Comparison of ENCODE assay signal across 22 cellular contexts in the genomic region with DNA sequence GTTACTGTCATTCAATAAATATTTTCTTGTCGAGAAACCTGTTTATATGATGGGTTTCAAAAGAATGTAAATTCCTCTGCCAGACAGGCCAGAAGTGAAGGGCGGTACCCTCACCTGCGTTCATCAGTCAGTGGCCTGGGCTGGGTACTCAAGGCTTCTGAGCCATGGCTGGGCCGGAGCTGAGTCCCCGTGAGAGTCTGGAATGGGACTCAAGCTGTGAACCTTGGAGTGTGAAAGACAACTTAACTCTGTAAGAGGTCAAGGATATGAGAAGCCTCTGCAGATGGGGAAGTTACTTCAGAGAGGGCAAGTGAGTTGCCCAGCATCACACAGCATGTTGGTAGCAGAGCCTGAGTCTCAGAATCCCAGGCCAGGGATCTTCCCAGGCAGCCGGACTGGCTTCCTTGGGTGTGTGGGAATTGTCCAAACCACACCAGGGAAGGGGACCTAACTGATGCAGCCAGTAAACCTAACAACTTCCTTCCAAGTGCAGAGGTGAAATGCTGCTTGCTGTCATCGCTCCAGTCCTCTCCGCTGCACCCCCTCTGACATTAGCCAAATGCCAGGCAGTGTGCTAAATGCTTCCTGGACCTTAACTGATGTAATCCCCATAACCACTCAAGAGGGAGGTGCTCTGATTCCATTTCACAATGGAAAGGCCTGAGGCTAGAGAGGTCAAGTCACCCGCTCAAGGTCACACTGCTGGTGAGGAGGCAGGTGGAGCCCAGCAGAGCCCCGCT. TPM values are rescaled to one million over a fixed set of nuclear protein-coding genes. Genes with fewer than 3 reads are reported as not detected.
DNase-seq lines count a peak whose midpoint lies in the region; ATAC-seq and TF ChIP-seq lines count a peak whose summit lies in the region.
"Had no signal": no experiment of that assay in that cellular context is flagged by ENCODE, and none has a peak within 500 bp of the region (broad histone marks: within the 10 kb centered on the region; RNA-seq: fewer than 3 reads in every experiment).

No MANE protein-coding gene starts in this region.

- H3K4ac ChIP-seq in neuronal stem cell (ENCODE audit: low read length), result no peak overlapping the region

- H3K27me3 ChIP-seq in SK-N-SH (ENCODE audit: insufficient read depth), result no peaks in the 10 kb centered on the region
- peaks cover 23% of the 10 kb centered on the region for H3K27me3 ChIP-seq in RWPE2 (ENCODE audit: insufficient read depth, poor library complexity, severe bottlenecking)
- peaks cover 0 to 11% (median 3%) of the 10 kb centered on the region in 3 experiments for H3K27me3 ChIP-seq in neuronal stem cell (ENCODE audit: control insufficient read depth in 3 of 3, insufficient read depth in 3 of 3, low read depth in 1 of 3, low read length in 3 of 3)

- H3K79me1 ChIP-seq in neuronal stem cell (ENCODE audit: low read depth, low read length), result no peaks in the 10 kb centered on the region

- H4K20me1 ChIP-seq in SK-N-SH (ENCODE audit: insufficient read depth), result no peaks in the 10 kb centered on the region

- H3K4me1 ChIP-seq in SK-N-SH (ENCODE audit: control insufficient read depth in 1 of 2, insufficient read depth in 2 of 2, low read depth in 1 of 2, low read length in 1 of 2) (peaks cover 0 to 52% of the 10 kb centered on the region in 2 experiments; a peak in 2 of 4 replicates), RWPE2 (ENCODE audit: insufficient read depth, poor library complexity, severe bottlenecking) (no peaks in the 10 kb centered on the region), neuronal stem cell (ENCODE audit: control insufficient read depth in 2 of 2, insufficient read depth in 1 of 2, low read depth in 1 of 2, low read length in 2 of 2) (peaks cover 0 to 19% of the 10 kb centered on the region in 2 donors)
- H3K4me1 ChIP-seq: prostate gland had no signal

- no peak overlapping the region for H4K8ac ChIP-seq in neuronal stem cell (ENCODE audit: low read depth, low read length)

- H3K79me2 ChIP-seq in SK-N-SH (ENCODE audit: insufficient read depth), result no peaks in the 10 kb centered on the region

- TF ChIP-seq CTCF in SK-N-SH (IDR thresholded peaks at IDR 0.05) (no peak), RWPE2 (IDR thresholded peaks at IDR 0.05; ENCODE audit: poor library complexity, severe bottlenecking) (no peak)

- in situ Hi-C loops in G401 (cut with HindIII; ENCODE audit: low sequenced_read_pairs), result loop anchor here (25.0 kb wide), 1 partner anchor 154 kb away; no protein-coding TSS in a partner anchor

- no peak overlapping the region for H3K4me3 Mint-ChIP-seq in stimulated activated naive CD8-positive, alpha-beta T cell treated with anti-CD3 and anti-CD28 coated beads, Interleukin-15, amount 100 ng/mL, for 72 hours
- H3K4me3 Mint-ChIP-seq: activated CD4-positive, alpha-beta memory T cell treated with anti-CD3 and anti-CD28 coated beads for 36 hours; activated naive CD4-positive, alpha-beta T cell treated with anti-CD3 and anti-CD28 coated beads, Interleukin-2, amount 50 U/mL, for 24 hours; activated T-helper 17 cell treated with anti-CD3 and anti-CD28 coated beads, Interleukin-2, amount 50 U/mL, for 72 hours had no signal

- H3K9me3 ChIP-seq in SK-N-SH (no peaks in the 10 kb centered on the region), RWPE2 (ENCODE audit: severe bottlenecking) (no peaks in the 10 kb centered on the region), neuronal stem cell (replicated peaks in 1 of 2; ENCODE audit: control insufficient read depth in 2 of 2, insufficient read depth in 1 of 2, low read depth in 1 of 2, low read length in 2 of 2) (peaks cover 0 to 1% of the 10 kb centered on the region in 2 donors)
- H3K9me3 ChIP-seq: Caco-2, prostate gland had no signal

- POLR2A ChIA-PET in SK-N-SH (lab: Yijun Ruan, JAX), result no interaction called here

- ATAC-seq in SK-N-SH treated with all-trans-retinoic acid at 6 μM for 48 hours (no peak), RWPE2 (ENCODE audit: low read depth) (peak; percentile 34; the same call in 1 of the 3 replicates)
- ATAC-seq in stimulated activated naive CD8-positive, alpha-beta T cell treated with anti-CD3 and anti-CD28 coated beads, Interleukin-15, amount 100 ng/mL, for 72 hours, result no peak
- ATAC-seq: activated CD4-positive, CD25-positive, alpha-beta regulatory T cell treated with anti-CD3 and anti-CD28 coated beads, Interleukin-2, amount 50 U/mL, for 24 hours; activated T-helper 17 cell treated with anti-CD3 and anti-CD28 coated beads, Interleukin-2, amount 50 U/mL, for 72 hours had no signal

- no peaks in the 10 kb centered on the region for H3K9me2 ChIP-seq in SK-N-SH

- H3K4me1 Mint-ChIP-seq in stimulated activated naive CD8-positive, alpha-beta T cell treated with anti-CD3 and anti-CD28 coated beads, Interleukin-15, amount 100 ng/mL, for 72 hours, result peaks cover 7% of the 10 kb centered on the region

- H3K23ac ChIP-seq in neuronal stem cell (ENCODE audit: low read depth, low read length, poor library complexity), result no peak overlapping the region

- H3K4me2 ChIP-seq in SK-N-SH, result no peak overlapping the region
- no peak overlapping the region for H3K4me2 ChIP-seq in neuronal stem cell (ENCODE audit: insufficient read depth, low read length, poor library complexity, severe bottlenecking)

- WGBS in SK-N-SH (ENCODE audit: low lambda C conversion rate), result 25% methylated on average over 4 of the region's 10 CpGs
- WGBS in neuronal stem cell (ENCODE audit: extremely low coverage in 2 of 2, insufficient read length in 2 of 2, insufficient replicate concordance in 1 of 2), 2 donors, result no CpG with 5 or more reads among the region's 10 CpGs

- H3F3A ChIP-seq in SK-N-SH (replicated peaks; ENCODE audit: insufficient read depth), result no peaks in the 10 kb centered on the region

- H3K4me3 ChIP-seq in SK-N-SH (ENCODE audit: low read depth in 2 of 2, low read length in 1 of 2), result no peak overlapping the region
- H3K4me3 ChIP-seq in RWPE2 (ENCODE audit: severe bottlenecking), result no peak overlapping the region
- H3K4me3 ChIP-seq in neuronal stem cell (ENCODE audit: low read length in 2 of 2), result no peak overlapping the region
- H3K4me3 ChIP-seq: prostate gland had no signal

- H2AFZ ChIP-seq in SK-N-SH (ENCODE audit: low read depth) (no peak overlapping the region), neuronal stem cell (ENCODE audit: low read length) (no peak overlapping the region)

- peak overlapping the region in 1 of 2 experiments; percentile 58; a peak in 2 of 4 replicates for H3K27ac ChIP-seq in SK-N-SH (ENCODE audit: low read depth in 2 of 2, low read length in 1 of 2)
- no peak overlapping the region for H3K27ac ChIP-seq in RWPE2 (ENCODE audit: poor library complexity, severe bottlenecking)
- no peak overlapping the region for H3K27ac ChIP-seq in neuronal stem cell (replicated peaks; ENCODE audit: low read length)
- H3K27ac ChIP-seq: prostate gland had no signal

- TF ChIP-seq RAD21 in SK-N-SH (IDR thresholded peaks at IDR 0.05; ENCODE audit: low read length), result 0 out of 2 replicates have a peak, but pooled peaks have one; percentile 2

- DNase-seq in SK-N-SH (peak; percentile 81), G401 (ENCODE audit: low spot score) (peak; percentile 10), RWPE2 (ENCODE audit: low spot score) (no peak), neuronal stem cell (ENCODE audit: low spot score) (no peak), inferior parietal cortex (ENCODE audit: extremely low spot score) (no peak), NCI-H1694 treated with DMSO at 0.1 percent for 48 hours (lab: John Stamatoyannopoulos, UW) (no peak)
- no peak for DNase-seq in stimulated activated naive CD8-positive, alpha-beta T cell treated with anti-CD3 and anti-CD28 coated beads, Interleukin-15, amount 100 ng/mL, for 72 hours
- DNase-seq: ACHN; activated CD4-positive, alpha-beta memory T cell treated with anti-CD3 and anti-CD28 coated beads for 36 hours; activated CD8-positive, alpha-beta memory T cell treated with anti-CD3 and anti-CD28 coated beads, Interleukin-2, amount 50 U/mL, for 48 hours; caudate nucleus; cortex of kidney; stimulated activated naive CD4-positive, alpha-beta T cell; T-helper 1 cell had no signal

- no peak overlapping the region for H2BK12ac ChIP-seq in neuronal stem cell (ENCODE audit: low read length)

- CTCF ChIA-PET in SK-N-SH (lab: Yijun Ruan, JAX), result interaction anchor here (1.2 to 1.9 kb wide), 7 partner anchors 28 to 197 kb away, joined by 3 to 12 read pairs (median 5); no protein-coding TSS in a partner anchor

- no peak overlapping the region for H2BK120ac ChIP-seq in neuronal stem cell (ENCODE audit: low read depth, low read length)

- H2AK5ac ChIP-seq in neuronal stem cell (ENCODE audit: low read depth, low read length), result no peak overlapping the region

- peak in 1 of 2 experiments; percentile 57; a peak in 1 of 4 replicates for TF ChIP-seq EP300 in SK-N-SH (IDR thresholded peaks at IDR 0.05; ENCODE audit: borderline replicate concordance in 1 of 2, low read depth in 1 of 2, low read length in 1 of 2)

- no peak overlapping the region for H2BK5ac ChIP-seq in neuronal stem cell (ENCODE audit: low read length)

- H3K9ac ChIP-seq in SK-N-SH (no peak overlapping the region), neuronal stem cell (ENCODE audit: low read depth, low read length, poor library complexity) (no peak overlapping the region)

- no peak overlapping the region for H2BK15ac ChIP-seq in neuronal stem cell (ENCODE audit: low read length)

- H3K27ac Mint-ChIP-seq in stimulated activated naive CD8-positive, alpha-beta T cell treated with anti-CD3 and anti-CD28 coated beads, Interleukin-15, amount 100 ng/mL, for 72 hours, result no peak overlapping the region
- H3K27ac Mint-ChIP-seq: activated CD4-positive, alpha-beta memory T cell treated with anti-CD3 and anti-CD28 coated beads for 36 hours; activated naive CD4-positive, alpha-beta T cell treated with anti-CD3 and anti-CD28 coated beads, Interleukin-2, amount 50 U/mL, for 24 hours; activated T-helper 17 cell treated with anti-CD3 and anti-CD28 coated beads, Interleukin-2, amount 50 U/mL, for 72 hours had no signal

- H4K91ac ChIP-seq in neuronal stem cell (ENCODE audit: low read depth, low read length, poor library complexity), result no peak overlapping the region

- H3K18ac ChIP-seq in neuronal stem cell (ENCODE audit: low read length), result no peak overlapping the region

- peak overlapping the region; percentile 67 for H3K14ac ChIP-seq in neuronal stem cell (ENCODE audit: low read length)

- H3K27me3 Mint-ChIP-seq in stimulated activated naive CD8-positive, alpha-beta T cell treated with anti-CD3 and anti-CD28 coated beads, Interleukin-15, amount 100 ng/mL, for 72 hours, result peaks cover 82% of the 10 kb centered on the region

- H3K36me3 ChIP-seq in SK-N-SH (replicated peaks in 1 of 2; ENCODE audit: control insufficient read depth in 1 of 2, insufficient read depth in 2 of 2, low read length in 1 of 2) (no peaks in the 10 kb centered on the region), RWPE2 (ENCODE audit: low read depth) (no peaks in the 10 kb centered on the region), neuronal stem cell (replicated peaks in 1 of 2; ENCODE audit: control insufficient read depth in 2 of 2, insufficient read depth in 2 of 2, low read length in 2 of 2) (no peaks in the 10 kb centered on the region)
- H3K36me3 ChIP-seq: prostate gland had no signal

- no peaks in the 10 kb centered on the region for H3K9me3 Mint-ChIP-seq in stimulated activated naive CD8-positive, alpha-beta T cell treated with anti-CD3 and anti-CD28 coated beads, Interleukin-15, amount 100 ng/mL, for 72 hours
- H3K9me3 Mint-ChIP-seq: activated CD4-positive, alpha-beta memory T cell treated with anti-CD3 and anti-CD28 coated beads for 36 hours; activated naive CD4-positive, alpha-beta T cell treated with anti-CD3 and anti-CD28 coated beads, Interleukin-2, amount 50 U/mL, for 24 hours; activated T-helper 17 cell treated with anti-CD3 and anti-CD28 coated beads, Interleukin-2, amount 50 U/mL, for 72 hours had no signal

RNA-seq across cellular contexts. Expression of a gene that starts 4.8 kb away (rescaled TPM):
- polyA plus RNA-seq in SK-N-SH (2012; rRNA removed), result 0.08 and 0.15 TPM in 2 replicates
- 0.05 and 0.13 TPM in 2 replicates for polyA plus RNA-seq in SK-N-SH (2012; cell fraction: cytosol; rRNA removed)
- 0.39 and 0.46 TPM in 2 replicates for polyA plus RNA-seq in SK-N-SH (2012; cell fraction: nucleus; rRNA removed)
- total RNA-seq in G401 (2014; rRNA removed; shearing (Covaris generic)), result not detected in 2 replicates
- 1.1 TPM for polyA plus RNA-seq in neuronal stem cell (2013, experiment 1 of 2)
- polyA plus RNA-seq in neuronal stem cell (2013, experiment 2 of 2), result 1.3 TPM
- total RNA-seq: fibroblast of villous mesenchyme had no signal
- polyA plus RNA-seq: esophagus had no signal

Comparison
In these comparisons a context has a peak if more than half of its experiments do, and no peak if none do; other contexts are left out.
1. DNase-seq: peak in SK-N-SH (single experiment) and G401 (single experiment); none in RWPE2 (single experiment), neuronal stem cell (single experiment), inferior parietal cortex (single experiment), NCI-H1694 treated with DMSO at 0.1 percent for 48 hours (single experiment) and stimulated activated naive CD8-positive, alpha-beta T cell treated with anti-CD3 and anti-CD28 coated beads, Interleukin-15, amount 100 ng/mL, for 72 hours (0 of 2).